Comparison of ENCODE assay signal across 1 cellular context in genomic region chr17:45238155-45238774, GRCh38.
TF ChIP-seq lines count a peak whose summit lies in the region.

No MANE protein-coding gene starts in this region.

TF ChIP-seq in IMR-90, 13 proteins besides CTCF, POLR2A, EP300 and RAD21:
- TF ChIP-seq CHD1 (IDR thresholded peaks at IDR 0.05; ENCODE audit: low read depth, low read length) (no peak), USF2 (IDR thresholded peaks at IDR 0.05; ENCODE audit: low read depth, low read length) (no peak), MAZ (IDR thresholded peaks at IDR 0.05; ENCODE audit: borderline replicate concordance, low read depth, low read length) (no peak), NFE2L2 (IDR thresholded peaks at IDR 0.05; ENCODE audit: low read depth, low read length) (no peak), ELK1 (IDR thresholded peaks at IDR 0.05; ENCODE audit: borderline replicate concordance, low read depth, low read length) (no peak), CEBPB (IDR thresholded peaks at IDR 0.05; ENCODE audit: low read depth, low read length) (no peak), MXI1 (IDR thresholded peaks at IDR 0.05; ENCODE audit: borderline replicate concordance, low read depth, low read length) (no peak), RCOR1 (IDR thresholded peaks at IDR 0.05; ENCODE audit: insufficient replicate concordance, low read length) (no peak), MAFK (IDR thresholded peaks at IDR 0.05; ENCODE audit: low read depth, low read length) (no peak), RFX5 (IDR thresholded peaks at IDR 0.05; ENCODE audit: low read depth, low read length) (no peak), FOS (IDR thresholded peaks at IDR 0.05; ENCODE audit: low read depth, low read length) (no peak), BHLHE40 (IDR thresholded peaks at IDR 0.05; ENCODE audit: low read depth, low read length) (no peak), SMC3 (IDR thresholded peaks at IDR 0.05; ENCODE audit: low read depth, low read length) (no peak)
